ENCODE assay signal across 8 cellular contexts in the genomic region with DNA sequence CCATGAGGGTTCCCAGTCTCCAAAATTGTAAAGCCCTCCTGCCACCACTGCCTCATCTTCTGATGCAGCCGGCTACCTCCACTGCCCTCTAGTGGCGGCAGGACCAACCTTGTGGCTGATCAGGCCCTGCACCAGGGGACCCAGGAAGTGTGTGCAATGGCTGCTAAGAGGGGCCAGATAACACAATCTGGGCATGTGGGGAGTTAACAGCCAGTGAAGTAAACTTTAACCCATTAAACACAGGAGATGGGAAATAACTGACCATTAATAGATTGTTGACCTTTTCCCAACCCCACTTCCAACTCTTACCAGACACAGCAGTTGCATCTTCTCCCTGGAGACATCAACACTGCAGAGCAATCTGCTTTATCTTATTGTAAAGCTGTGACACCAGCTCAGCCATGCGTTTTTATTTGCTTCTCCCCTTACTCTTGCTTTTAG.
A peak's percentile ranks its signal among the peaks of the same experiment; 100 is the strongest.
DNase-seq lines count a peak whose midpoint lies in the region; ATAC-seq and TF ChIP-seq lines count a peak whose summit lies in the region.

No MANE protein-coding gene starts in this region.

- H3K4me1 ChIP-seq in RWPE2 (ENCODE audit: insufficient read depth, poor library complexity, severe bottlenecking) = no peaks in the 10 kb centered on the region

- CTCF ChIA-PET in activated naive CD4-positive, alpha-beta T cell treated with anti-CD3 and anti-CD28 coated beads for 36 hours (lab: Charles Lee) = interaction anchor here (0.8 to 1.4 kb wide), 4 partner anchors 8 to 43 kb away, joined by 3 to 8 read pairs (median 4); no protein-coding TSS in a partner anchor

- no peak overlapping the region for H3K4me3 Mint-ChIP-seq in activated naive CD4-positive, alpha-beta T cell treated with anti-CD3 and anti-CD28 coated beads for 36 hours

- H3K4me3 ChIP-seq in HL-60 (replicated peaks; ENCODE audit: insufficient read depth, low read length) (no peak overlapping the region), RWPE2 (ENCODE audit: severe bottlenecking) (no peak overlapping the region)

- peaks cover 2% of the 10 kb centered on the region for H3K27me3 Mint-ChIP-seq in activated naive CD4-positive, alpha-beta T cell treated with anti-CD3 and anti-CD28 coated beads for 36 hours (ENCODE audit: low read depth)

- H3K9me3 ChIP-seq in RWPE2 (ENCODE audit: severe bottlenecking) = no peaks in the 10 kb centered on the region

- H3K27me3 ChIP-seq in HL-60 (ENCODE audit: insufficient read depth, poor library complexity, severe bottlenecking) (no peaks in the 10 kb centered on the region), RWPE2 (ENCODE audit: insufficient read depth, poor library complexity, severe bottlenecking) (peaks cover 3% of the 10 kb centered on the region)

- no peaks in the 10 kb centered on the region for H3K36me3 ChIP-seq in RWPE2 (ENCODE audit: low read depth)

- H3K27ac Mint-ChIP-seq in activated naive CD4-positive, alpha-beta T cell treated with anti-CD3 and anti-CD28 coated beads for 36 hours = no peak overlapping the region

- ATAC-seq in GM21423 (IDR thresholded peaks at IDR 0.05; ENCODE audit: unreplicated experiment) = peak; percentile 97
- peak; percentile 84 for ATAC-seq in RWPE2 (ENCODE audit: low read depth)

- H3K9me3 Mint-ChIP-seq in activated naive CD4-positive, alpha-beta T cell treated with anti-CD3 and anti-CD28 coated beads for 36 hours = no peaks in the 10 kb centered on the region

- H3K27ac ChIP-seq in HL-60 (replicated peaks) = no peak overlapping the region
- no peak overlapping the region for H3K27ac ChIP-seq in RWPE2 (ENCODE audit: poor library complexity, severe bottlenecking)

- intact Hi-C loops in activated naive CD4-positive, alpha-beta T cell treated with anti-CD3 and anti-CD28 coated beads for 36 hours (cut with micrococcal nuclease) = loop anchor here (5.0 kb wide), 1 partner anchor 295 kb away; no protein-coding TSS in a partner anchor

- H3K36me3 Mint-ChIP-seq in activated naive CD4-positive, alpha-beta T cell treated with anti-CD3 and anti-CD28 coated beads for 36 hours (ENCODE audit: low read depth) = no peaks in the 10 kb centered on the region

- H3K4me1 Mint-ChIP-seq in activated naive CD4-positive, alpha-beta T cell treated with anti-CD3 and anti-CD28 coated beads for 36 hours (ENCODE audit: low read depth) = no peaks in the 10 kb centered on the region

- DNase-seq in ELR (ENCODE audit: low read depth) (peak; percentile 53), HL-60 (ENCODE audit: low read depth in 1 of 2, low spot score in 1 of 2) (peak in 1 of 2 experiments; percentile 22), RWPE2 (ENCODE audit: low spot score) (no peak), iPS DF 19.7 (ENCODE audit: low read depth, low spot score) (peak; percentile 50), dedifferentiated amniotic fluid mesenchymal stem cell (ENCODE audit: extremely low spot score) (no peak)
- DNase-seq in activated naive CD4-positive, alpha-beta T cell treated with anti-CD3 and anti-CD28 coated beads for 36 hours = peak; percentile 77
- peak; percentile 58 to 65 for DNase-seq in stimulated activated CD4-positive, alpha-beta T cell treated with anti-CD3 and anti-CD28 coated beads, Interleukin-2, amount 100 ng/mL, for 48 hours

- TF ChIP-seq CTCF in HL-60 (IDR thresholded peaks at IDR 0.05; ENCODE audit: insufficient read depth, low read length) = peak; percentile 10
- peak; percentile 78 for TF ChIP-seq CTCF in RWPE2 (IDR thresholded peaks at IDR 0.05; ENCODE audit: poor library complexity, severe bottlenecking)

Comparison
In these comparisons a context has a peak if more than half of its experiments do, and no peak if none do; other contexts are left out.
1. DNase-seq: peak in ELR (single experiment), activated naive CD4-positive, alpha-beta T cell treated with anti-CD3 and anti-CD28 coated beads for 36 hours (single experiment), iPS DF 19.7 (single experiment) and stimulated activated CD4-positive, alpha-beta T cell treated with anti-CD3 and anti-CD28 coated beads, Interleukin-2, amount 100 ng/mL, for 48 hours (2 of 2); none in RWPE2 (single experiment) and dedifferentiated amniotic fluid mesenchymal stem cell (single experiment).